9 cellular contexts compared by ENCODE assay signal in genomic region chr19:35710784-35711723, GRCh38. TPM values are rescaled to one million over a fixed set of nuclear protein-coding genes. Genes with fewer than 3 reads are reported as not detected.
DNase-seq lines count a peak whose midpoint lies in the region; ATAC-seq and TF ChIP-seq lines count a peak whose summit lies in the region.
"Had no signal": no experiment of that assay in that cellular context is flagged by ENCODE, and none has a peak within 500 bp of the region (broad histone marks: within the 10 kb centered on the region; RNA-seq: fewer than 3 reads in every experiment).

No MANE protein-coding gene starts in this region.

- H3K4me3 ChIP-seq in uterus (no peak overlapping the region), MM.1S (ENCODE audit: low read length) (no peak overlapping the region)

- H3K27ac Mint-ChIP-seq in activated CD8-positive, alpha-beta memory T cell treated with anti-CD3 and anti-CD28 coated beads, Interleukin-2, amount 10 ng/mL, durations not matched to agents 7 days and 5 days = peak overlapping the region; percentile 99

- no peak overlapping the region for H3K4me2 ChIP-seq in MM.1S (ENCODE audit: low read depth, low read length)

- intact Hi-C loops in uterus (cut with DNase I; ENCODE audit: low total_unique reads) = loop anchor here (10.0 kb wide), 1 partner anchor 166 kb away; the partner anchor contains the start of gene TMEM147

- H3K79me2 ChIP-seq in MM.1S (ENCODE audit: low read length) = no peaks in the 10 kb centered on the region

- H3K27ac ChIP-seq in uterus (no peak overlapping the region), MM.1S (ENCODE audit: low read length) (no peak overlapping the region)

- peaks cover under 1% of the 10 kb centered on the region; the same call in 1 of the 2 replicates for H3F3A ChIP-seq in MM.1S (ENCODE audit: insufficient read depth, low read length)

- peak; percentile 87 for DNase-seq in activated CD8-positive, alpha-beta memory T cell treated with anti-CD3 and anti-CD28 coated beads, Interleukin-2, amount 10 ng/mL, durations not matched to agents 7 days and 5 days
- peak; percentile 55 to 58 for DNase-seq in stimulated activated CD4-positive, alpha-beta T cell treated with anti-CD3 and anti-CD28 coated beads, Interleukin-2, amount 100 ng/mL, for 48 hours
- DNase-seq in uterus = no peak
- DNase-seq in T-helper 9 cell = no peak
- DNase-seq in NCI-H345 (lab: John Stamatoyannopoulos, UW) = no peak
- DNase-seq in MM.1S = no peak
- DNase-seq: posterior cingulate gyrus had no signal

- H3K9me2 ChIP-seq in MM.1S (replicated peaks; ENCODE audit: insufficient read depth, low read length) = no peaks in the 10 kb centered on the region

- CTCF ChIA-PET in activated CD8-positive, alpha-beta memory T cell treated with anti-CD3 and anti-CD28 coated beads, Interleukin-2, amount 10 ng/mL, durations not matched to agents 7 days and 5 days (lab: Charles Lee) = interaction anchor here (0.8 to 6.6 kb wide), 7 partner anchors 13 to 220 kb away, joined by 3 to 254 read pairs (median 4); partner anchors contain the start of gene LIN37

- no peak overlapping the region for H3K9ac ChIP-seq in MM.1S (ENCODE audit: low read length)

- H3K36me3 ChIP-seq in uterus = no peaks in the 10 kb centered on the region
- H3K36me3 ChIP-seq in MM.1S (replicated peaks; ENCODE audit: insufficient read depth, low read length) = no peaks in the 10 kb centered on the region

- H3K4me3 Mint-ChIP-seq in activated CD8-positive, alpha-beta memory T cell treated with anti-CD3 and anti-CD28 coated beads, Interleukin-2, amount 10 ng/mL, durations not matched to agents 7 days and 5 days = peak overlapping the region; percentile 60

- ATAC-seq in GM18520 (IDR thresholded peaks at IDR 0.05; ENCODE audit: unreplicated experiment) (peak; percentile 23), HG02763 (IDR thresholded peaks at IDR 0.05; ENCODE audit: unreplicated experiment) (peak; percentile 41)
- peak; percentile 50 for ATAC-seq in activated CD8-positive, alpha-beta memory T cell treated with anti-CD3 and anti-CD28 coated beads, Interleukin-2, amount 10 ng/mL, durations not matched to agents 7 days and 5 days

- H4K20me1 ChIP-seq in MM.1S (ENCODE audit: insufficient read depth, low read length) = no peaks in the 10 kb centered on the region

- H3K27me3 ChIP-seq in uterus (no peaks in the 10 kb centered on the region), MM.1S (replicated peaks; ENCODE audit: insufficient read depth, low read length) (peaks cover 59% of the 10 kb centered on the region)

- peaks cover 51% of the 10 kb centered on the region for H3K4me1 Mint-ChIP-seq in activated CD8-positive, alpha-beta memory T cell treated with anti-CD3 and anti-CD28 coated beads, Interleukin-2, amount 10 ng/mL, durations not matched to agents 7 days and 5 days

- TF ChIP-seq CTCF in uterus (IDR thresholded peaks at IDR 0.05) = no peak
- TF ChIP-seq CTCF in MM.1S (IDR thresholded peaks at IDR 0.05; ENCODE audit: low read length) = no peak

- H2AFZ ChIP-seq in MM.1S (ENCODE audit: low read length) = no peak overlapping the region

- no peaks in the 10 kb centered on the region for H3K9me3 Mint-ChIP-seq in activated CD8-positive, alpha-beta memory T cell treated with anti-CD3 and anti-CD28 coated beads, Interleukin-2, amount 10 ng/mL, durations not matched to agents 7 days and 5 days (ENCODE audit: low read depth)

- H3K9me3 ChIP-seq in uterus (no peaks in the 10 kb centered on the region), MM.1S (replicated peaks; ENCODE audit: insufficient read depth, low read length) (no peaks in the 10 kb centered on the region)

- no peaks in the 10 kb centered on the region for H3K27me3 Mint-ChIP-seq in activated CD8-positive, alpha-beta memory T cell treated with anti-CD3 and anti-CD28 coated beads, Interleukin-2, amount 10 ng/mL, durations not matched to agents 7 days and 5 days

- H3K36me3 Mint-ChIP-seq in activated CD8-positive, alpha-beta memory T cell treated with anti-CD3 and anti-CD28 coated beads, Interleukin-2, amount 10 ng/mL, durations not matched to agents 7 days and 5 days = peaks cover 25% of the 10 kb centered on the region

- peaks cover 7 to 9% of the 10 kb centered on the region in 2 donors for H3K4me1 ChIP-seq in uterus
- H3K4me1 ChIP-seq in MM.1S (ENCODE audit: low read length) = peaks cover 9% of the 10 kb centered on the region

- no peak for TF ChIP-seq POLR2A in uterus (IDR thresholded peaks at IDR 0.05)

RNA-seq across cellular contexts. Expression of gene ZBTB32, which starts 6.7 kb away (rescaled TPM):
- total RNA-seq in activated CD8-positive, alpha-beta memory T cell treated with anti-CD3 and anti-CD28 coated beads, Interleukin-2, amount 10 ng/mL, durations not matched to agents 7 days and 5 days = 100 to 1,000 TPM; 133 to 185 TPM
- total RNA-seq in uterus = not detected

RNA-seq across cellular contexts. Expression of gene KMT2B, which starts 6.7 kb away (rescaled TPM):
- total RNA-seq in activated CD8-positive, alpha-beta memory T cell treated with anti-CD3 and anti-CD28 coated beads, Interleukin-2, amount 10 ng/mL, durations not matched to agents 7 days and 5 days = 10 to 100 TPM; 70.2 to 79.8 TPM
- total RNA-seq in uterus = 10 to 100 TPM in 3 of 4 donors, 1 to 10 TPM in 1; 5.0 to 60.8 (median 16.8) TPM

RNA-seq across cellular contexts. Expression of gene IGFLR1, which starts 31.2 kb away (rescaled TPM):
- total RNA-seq in activated CD8-positive, alpha-beta memory T cell treated with anti-CD3 and anti-CD28 coated beads, Interleukin-2, amount 10 ng/mL, durations not matched to agents 7 days and 5 days = 100 to 1,000 TPM in 1 of 2 experiments, 10 to 100 TPM in 1; 51.7 to 117 TPM
- total RNA-seq in uterus = 1 to 10 TPM in 3 of 4 donors, under 1 TPM in 1; 0.77 to 5.3 (median 2.2) TPM

RNA-seq across cellular contexts. Expression of gene U2AF1L4, which starts 34.2 kb away (rescaled TPM):
- 10 to 100 TPM; 25.1 to 35.6 TPM for total RNA-seq in activated CD8-positive, alpha-beta memory T cell treated with anti-CD3 and anti-CD28 coated beads, Interleukin-2, amount 10 ng/mL, durations not matched to agents 7 days and 5 days
- 100 to 1,000 TPM in 1 of 4 donors, 10 to 100 TPM in 2, 1 to 10 TPM in 1; 6.5 to 116 (median 19.5) TPM for total RNA-seq in uterus

RNA-seq across cellular contexts. Expression of gene PSENEN, which starts 34.4 kb away (rescaled TPM):
- total RNA-seq in activated CD8-positive, alpha-beta memory T cell treated with anti-CD3 and anti-CD28 coated beads, Interleukin-2, amount 10 ng/mL, durations not matched to agents 7 days and 5 days = 10 to 100 TPM; 39.1 to 49.0 TPM
- total RNA-seq in uterus = 10 to 100 TPM in 3 of 4 donors, 1 to 10 TPM in 1; 5.3 to 37.3 (median 18.8) TPM

Comparison
In these comparisons a context has a peak if more than half of its experiments do, and no peak if none do; other contexts are left out.
1. DNase-seq: peak in activated CD8-positive, alpha-beta memory T cell treated with anti-CD3 and anti-CD28 coated beads, Interleukin-2, amount 10 ng/mL, durations not matched to agents 7 days and 5 days (single experiment) and stimulated activated CD4-positive, alpha-beta T cell treated with anti-CD3 and anti-CD28 coated beads, Interleukin-2, amount 100 ng/mL, for 48 hours (2 of 2); none in uterus (0 of 2), T-helper 9 cell (single experiment), NCI-H345 (single experiment) and MM.1S (single experiment).
2. RNA of gene ZBTB32, which starts 6.7 kb away (total RNA-seq): 133 to 185 TPM in activated CD8-positive, alpha-beta memory T cell treated with anti-CD3 and anti-CD28 coated beads, Interleukin-2, amount 10 ng/mL, durations not matched to agents 7 days and 5 days; not detected in uterus; every median in the first group is over 100 times any median in the second.
3. RNA of gene IGFLR1, which starts 31.2 kb away (total RNA-seq): 51.7 to 117 TPM in activated CD8-positive, alpha-beta memory T cell treated with anti-CD3 and anti-CD28 coated beads, Interleukin-2, amount 10 ng/mL, durations not matched to agents 7 days and 5 days; 0.77 to 5.3 TPM in uterus; every median in the first group is over 4 times any median in the second.
4. Peak in every context shown above with its lines, with median percentiles within 50 percentile points of each other: ATAC-seq.